9 cellular contexts compared by ENCODE assay signal in the genomic region with DNA sequence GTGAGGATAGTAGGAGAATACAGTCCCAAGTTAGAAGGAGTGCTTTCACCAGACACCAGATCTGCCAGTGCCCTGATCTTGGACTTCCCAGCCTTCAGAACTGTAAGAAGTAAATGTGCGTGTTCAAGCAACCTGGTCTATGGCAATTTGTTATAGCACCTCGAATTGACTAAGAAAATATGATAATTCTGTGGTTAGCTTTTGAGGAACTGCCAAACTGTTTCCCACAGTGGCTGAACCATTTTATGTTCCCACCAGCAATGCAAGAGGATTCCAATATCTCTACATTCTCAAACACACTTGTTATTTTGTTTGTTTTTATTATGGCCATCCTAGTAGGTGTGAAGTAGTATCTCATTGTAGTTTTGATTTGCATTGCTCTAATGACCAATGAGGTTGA.
"Had no signal": no experiment of that assay in that cellular context is flagged by ENCODE, and none has a peak within 500 bp of the region (broad histone marks: within the 10 kb centered on the region; RNA-seq: fewer than 3 reads in every experiment).

No MANE protein-coding gene starts in this region.

- H3K4me3 Mint-ChIP-seq: GM23338, H9 had no signal

- ATAC-seq: GM23338, K562 had no signal

- DNase-seq: H9, HCEC 1CT, IMR-90, KG1 had no signal

- FAIRE-seq: H1, H54, HTR-8/SVneo, K562 had no signal

- H3K27ac Mint-ChIP-seq: GM23338, H9 had no signal

- H3K4me3 ChIP-seq: GM23338, K562 had no signal
